In genomic region chr5:65803699-65804426, GRCh38 we compare ENCODE assay signal across 15 cellular contexts.
A peak's percentile ranks its signal among the peaks of the same experiment; 100 is the strongest.
DNase-seq lines count a peak whose midpoint lies in the region; ATAC-seq and TF ChIP-seq lines count a peak whose summit lies in the region.
"Had no signal": no experiment of that assay in that cellular context is flagged by ENCODE, and none has a peak within 500 bp of the region (broad histone marks: within the 10 kb centered on the region; RNA-seq: fewer than 3 reads in every experiment).

No MANE protein-coding gene starts in this region.

- no CpG with 5 or more reads among the region's 5 CpGs for WGBS in IMR-90 (ENCODE audit: extremely low coverage in 2 of 2, insufficient read length in 1 of 2), 2 experiments
- WGBS in endodermal cell (ENCODE audit: insufficient coverage in 1 of 2, insufficient read length in 1 of 2), 2 experiments = 93% methylated on average over 5 of the region's 5 CpGs; no CpG with 5 or more reads in 1 of the 2 experiments

- CTCF ChIA-PET in IMR-90 (lab: Yijun Ruan, JAX) = no interaction called here

- peak overlapping the region; percentile 60; the same call in 1 of the 2 replicates for H3K4ac ChIP-seq in IMR-90 (ENCODE audit: low read depth, low read length)

- in situ Hi-C loops in IMR-90 (cut with MboI; ENCODE audit: low sequenced_read_pairs) = no loop called here

- no peak overlapping the region for H2AK9ac ChIP-seq in IMR-90 (replicated peaks; ENCODE audit: low read depth, low read length, poor library complexity)

- H3K27ac Mint-ChIP-seq in CD4-positive, CD25-positive, alpha-beta regulatory T cell = peak overlapping the region in 2 of 3 donors; percentile 17 to 42
- peak overlapping the region; percentile 47 for H3K27ac Mint-ChIP-seq in T-helper 2 cell treated with Interferon-gamma antibody and Interleukin-4, amounts not matched to agents 5 μg/mL and 100 μg/mL, for 36 hours
- no peak overlapping the region for H3K27ac Mint-ChIP-seq in endodermal cell

- BruUV-seq in IMR-90 (replicated peaks; lab: Mats Ljungman, UMichigan) = no TSS peak

- H3K36me3 ChIP-seq in CD4-positive, CD25-positive, alpha-beta regulatory T cell (ENCODE audit: control insufficient read depth, insufficient read depth, low read length) = no peaks in the 10 kb centered on the region
- H3K36me3 ChIP-seq in IMR-90 (ENCODE audit: control insufficient read depth, insufficient read depth, low read length) = no peaks in the 10 kb centered on the region
- peaks cover 70% of the 10 kb centered on the region for H3K36me3 ChIP-seq in endodermal cell (ENCODE audit: control insufficient read depth, insufficient read depth, low read length)

- H3K27me3 Mint-ChIP-seq in CD4-positive, CD25-positive, alpha-beta regulatory T cell = no peaks in the 10 kb centered on the region
- no peaks in the 10 kb centered on the region for H3K27me3 Mint-ChIP-seq in T-helper 2 cell treated with Interferon-gamma antibody and Interleukin-4, amounts not matched to agents 5 μg/mL and 100 μg/mL, for 36 hours (ENCODE audit: low read depth)
- H3K27me3 Mint-ChIP-seq in endodermal cell (ENCODE audit: insufficient read depth) = no peaks in the 10 kb centered on the region

- H2BK5ac ChIP-seq in IMR-90 (ENCODE audit: low read depth, low read length, poor library complexity, severe bottlenecking) = peak overlapping the region; percentile 5

- H3K4me1 ChIP-seq in CD4-positive, CD25-positive, alpha-beta regulatory T cell (ENCODE audit: control insufficient read depth, insufficient read depth, low read length, poor library complexity, severe bottlenecking) = peaks cover 9% of the 10 kb centered on the region
- H3K4me1 ChIP-seq in IMR-90 (ENCODE audit: control insufficient read depth, insufficient read depth, low read length) = peaks cover 14% of the 10 kb centered on the region
- no peaks in the 10 kb centered on the region for H3K4me1 ChIP-seq in endodermal cell (ENCODE audit: control insufficient read depth, insufficient read depth, low read length)
- H3K4me1 ChIP-seq: BE2C had no signal

- no peaks in the 10 kb centered on the region for H4K20me1 ChIP-seq in IMR-90 (ENCODE audit: insufficient read depth, low read length)

- H3K56ac ChIP-seq in IMR-90 (ENCODE audit: extremely low read depth, insufficient read depth, low read length) = no peak overlapping the region

- peaks cover 2 to 17% of the 10 kb centered on the region in 2 experiments; a peak in 2 of 4 replicates for H3K79me1 ChIP-seq in IMR-90 (ENCODE audit: low read depth in 1 of 2, low read length in 2 of 2)

- H4K5ac ChIP-seq in IMR-90 (ENCODE audit: low read depth, low read length) = peak overlapping the region; percentile 18; the same call in 1 of the 2 replicates

- no peak overlapping the region for H3K14ac ChIP-seq in IMR-90 (replicated peaks; ENCODE audit: low read depth, low read length)

- no peak overlapping the region for H3K4me3 ChIP-seq in CD4-positive, CD25-positive, alpha-beta regulatory T cell (ENCODE audit: low read depth, low read length)
- H3K4me3 ChIP-seq in IMR-90 (ENCODE audit: insufficient read depth, low read depth, low read length) (no peak overlapping the region), endodermal cell (ENCODE audit: low read length) (peak overlapping the region; percentile 15)

- H3K9me3 ChIP-seq in CD4-positive, CD25-positive, alpha-beta regulatory T cell (ENCODE audit: control insufficient read depth in 2 of 2, low read length in 2 of 2) = peaks cover 0 to 7% of the 10 kb centered on the region in 2 experiments
- H3K9me3 ChIP-seq in IMR-90 (ENCODE audit: control insufficient read depth, insufficient read depth, low read length) (peaks cover 2% of the 10 kb centered on the region; the same call in 1 of the 2 replicates), endodermal cell (ENCODE audit: control insufficient read depth, low read length) (peaks cover 50% of the 10 kb centered on the region)
- H3K9me3 ChIP-seq: BE2C had no signal

- intact Hi-C loops in IMR-90 (cut with micrococcal nuclease) = loop anchor here (5.0 kb wide), 2 partner anchors 42 to 123 kb away; partner anchors contain the start of gene ERBIN

- H3K4me1 Mint-ChIP-seq in CD4-positive, CD25-positive, alpha-beta regulatory T cell = peaks cover 9 to 19% (median 14%) of the 10 kb centered on the region in 4 donors
- peaks cover 20% of the 10 kb centered on the region for H3K4me1 Mint-ChIP-seq in T-helper 2 cell treated with Interferon-gamma antibody and Interleukin-4, amounts not matched to agents 5 μg/mL and 100 μg/mL, for 36 hours (ENCODE audit: low read depth)
- no peaks in the 10 kb centered on the region for H3K4me1 Mint-ChIP-seq in endodermal cell

- no peak for ATAC-seq in CD4-positive, CD25-positive, alpha-beta regulatory T cell (ENCODE audit: low read depth in 2 of 2)
- ATAC-seq in IMR-90 (ENCODE audit: low read depth) (no peak), GM19351 (IDR thresholded peaks at IDR 0.05; ENCODE audit: unreplicated experiment) (no peak), HG02973 (IDR thresholded peaks at IDR 0.05; ENCODE audit: unreplicated experiment) (no peak), HG03354 (IDR thresholded peaks at IDR 0.05; ENCODE audit: poor library complexity, severe bottlenecking, unreplicated experiment) (no peak)
- ATAC-seq: right cardiac atrium had no signal

- H3K9ac ChIP-seq in IMR-90 (ENCODE audit: low read depth, low read length) (no peak overlapping the region), endodermal cell (ENCODE audit: extremely low read depth, low read length, poor library complexity, severe bottlenecking) (no peak overlapping the region)

- dilution Hi-C loops in IMR-90 (cut with HindIII; ENCODE audit: low sequenced_read_pairs, unreplicated experiment) = no loop called here

- POLR2A ChIA-PET in IMR-90 (lab: Charles Lee; ENCODE audit: unreplicated experiment) = no interaction called here

- peaks cover 11% of the 10 kb centered on the region for H3K9me1 ChIP-seq in IMR-90 (ENCODE audit: insufficient read depth, low read length)

- H3K18ac ChIP-seq in IMR-90 (ENCODE audit: low read depth, low read length) = no peak overlapping the region

- no peak for TF ChIP-seq POLR2A in IMR-90 (IDR thresholded peaks at IDR 0.05; ENCODE audit: low read depth, low read length)

- H3K27me3 ChIP-seq in CD4-positive, CD25-positive, alpha-beta regulatory T cell (ENCODE audit: control insufficient read depth, insufficient read depth, low read length) = no peaks in the 10 kb centered on the region
- H3K27me3 ChIP-seq in IMR-90 (ENCODE audit: control insufficient read depth, insufficient read depth, low read length) (no peaks in the 10 kb centered on the region), endodermal cell (ENCODE audit: control insufficient read depth, insufficient read depth, low read length, poor library complexity, severe bottlenecking) (no peaks in the 10 kb centered on the region)
- H3K27me3 ChIP-seq: BE2C had no signal

- peak overlapping the region; percentile 54 for H2BK120ac ChIP-seq in IMR-90 (ENCODE audit: low read depth, low read length)

- peaks cover 4% of the 10 kb centered on the region for H3K36me3 Mint-ChIP-seq in CD4-positive, CD25-positive, alpha-beta regulatory T cell
- peaks cover 21% of the 10 kb centered on the region for H3K36me3 Mint-ChIP-seq in T-helper 2 cell treated with Interferon-gamma antibody and Interleukin-4, amounts not matched to agents 5 μg/mL and 100 μg/mL, for 36 hours (ENCODE audit: low read depth)
- peaks cover 81% of the 10 kb centered on the region for H3K36me3 Mint-ChIP-seq in endodermal cell (ENCODE audit: low read depth)

- peak overlapping the region; percentile 72; the same call in 2 of the 3 replicates for H2BK15ac ChIP-seq in IMR-90 (ENCODE audit: low read depth, low read length)

- peak in 2 of 3 donors; percentile 3 to 48 for DNase-seq in CD4-positive, CD25-positive, alpha-beta regulatory T cell
- peak; percentile 72 for DNase-seq in IMR-90
- DNase-seq in T-helper 2 cell treated with Interferon-gamma antibody and Interleukin-4, amounts not matched to agents 5 μg/mL and 100 μg/mL, for 36 hours (ENCODE audit: low spot score) = no peak
- no peak for DNase-seq in endodermal cell
- no peak for DNase-seq in activated effector memory CD4-positive, alpha-beta T cell treated with anti-CD3 and anti-CD28 coated beads, Interleukin-2, amount 50 U/mL, for 16 hours
- DNase-seq: BE2C; effector memory CD4-positive, alpha-beta T cell; glutamatergic neuron; KBM-7; kidney glomerular epithelial cell; NCI-H2081 treated with DMSO at 0.1 percent for 48 hours; right cardiac atrium had no signal

- TF ChIP-seq CTCF in IMR-90 (conservative IDR thresholded peaks at IDR 0.05; ENCODE audit: low read depth, low read length) (no peak), endodermal cell (conservative IDR thresholded peaks at IDR 0.05) (no peak)

- H2AFZ ChIP-seq in IMR-90 (replicated peaks; ENCODE audit: low read length, poor library complexity) = peak overlapping the region; percentile 39

- 0 out of 2 replicates have a peak overlapping the region, but pooled peaks have one; percentile 25 for H2BK20ac ChIP-seq in IMR-90 (ENCODE audit: low read depth, low read length)

- peaks cover 0 to 5% (median 0%) of the 10 kb centered on the region in 7 donors for H3K9me3 Mint-ChIP-seq in CD4-positive, CD25-positive, alpha-beta regulatory T cell
- peaks cover 6% of the 10 kb centered on the region for H3K9me3 Mint-ChIP-seq in T-helper 2 cell treated with Interferon-gamma antibody and Interleukin-4, amounts not matched to agents 5 μg/mL and 100 μg/mL, for 36 hours
- H3K9me3 Mint-ChIP-seq in endodermal cell = peaks cover 7% of the 10 kb centered on the region

- peak overlapping the region in 2 of 4 donors; percentile 34 to 38 for H3K4me3 Mint-ChIP-seq in CD4-positive, CD25-positive, alpha-beta regulatory T cell
- H3K4me3 Mint-ChIP-seq in T-helper 2 cell treated with Interferon-gamma antibody and Interleukin-4, amounts not matched to agents 5 μg/mL and 100 μg/mL, for 36 hours = peak overlapping the region; percentile 46
- H3K4me3 Mint-ChIP-seq in endodermal cell = no peak overlapping the region

- no peak overlapping the region for H3K27ac ChIP-seq in CD4-positive, CD25-positive, alpha-beta regulatory T cell (ENCODE audit: insufficient read depth, low read length, poor library complexity, severe bottlenecking)
- H3K27ac ChIP-seq in IMR-90 (ENCODE audit: insufficient read depth, low read length) = no peak overlapping the region
- no peak overlapping the region for H3K27ac ChIP-seq in endodermal cell (ENCODE audit: low read depth, low read length)

- no peak for TF ChIP-seq RAD21 in IMR-90 (IDR thresholded peaks at IDR 0.05; ENCODE audit: low read length)

- peak overlapping the region; percentile 86; the same call in 1 of the 2 replicates for H2AK5ac ChIP-seq in IMR-90 (ENCODE audit: low read depth, low read length)

- H3K4me2 ChIP-seq in IMR-90 (ENCODE audit: low read depth, low read length) = no peak overlapping the region

- peak overlapping the region in 1 of 2 experiments; percentile 19; a peak in 2 of 4 replicates for H4K8ac ChIP-seq in IMR-90 (ENCODE audit: low read depth in 2 of 2, low read length in 2 of 2)

- peak overlapping the region; percentile 39; the same call in 1 of the 2 replicates for H4K91ac ChIP-seq in IMR-90 (ENCODE audit: insufficient read depth, low read depth, low read length)

- no peak overlapping the region for H3K23ac ChIP-seq in IMR-90 (ENCODE audit: low read depth, low read length)

Comparison
In these comparisons a context has a peak if more than half of its experiments do, and no peak if none do; other contexts are left out.
1. DNase-seq: peak in CD4-positive, CD25-positive, alpha-beta regulatory T cell (2 of 3) and IMR-90 (single experiment); none in T-helper 2 cell treated with Interferon-gamma antibody and Interleukin-4, amounts not matched to agents 5 μg/mL and 100 μg/mL, for 36 hours (single experiment), endodermal cell (single experiment) and activated effector memory CD4-positive, alpha-beta T cell treated with anti-CD3 and anti-CD28 coated beads, Interleukin-2, amount 50 U/mL, for 16 hours (single experiment).